ENCODE assay signal across 1 cellular context in genomic region chr4:185564355-185564754, GRCh38.
TF ChIP-seq lines count a peak whose summit lies in the region.

No MANE protein-coding gene starts in this region.

TF ChIP-seq in K562, 482 proteins besides CTCF, POLR2A, EP300 and RAD21:
- no peak for TF ChIP-seq EWSR1 (IDR thresholded peaks at IDR 0.05; ENCODE audit: borderline replicate concordance, low read depth, partially characterized antibody)
- TF ChIP-seq HINFP (tag; conservative IDR thresholded peaks at IDR 0.05; ENCODE audit: low read depth), result no peak
- TF ChIP-seq ZNF324 (CRISPR knock-in tag; IDR thresholded peaks at IDR 0.05), result no peak
- no peak for TF ChIP-seq FOXP1 (CRISPR knock-in tag; IDR thresholded peaks at IDR 0.05)
- no peak for TF ChIP-seq ZBTB33 (CRISPR knock-in tag; IDR thresholded peaks at IDR 0.05)
- TF ChIP-seq NCOA4 (IDR thresholded peaks at IDR 0.05; ENCODE audit: partially characterized antibody), result no peak
- no peak for TF ChIP-seq ATF4 (CRISPR knock-in tag; IDR thresholded peaks at IDR 0.05)
